8 cellular contexts compared by ENCODE assay signal in the genomic region with DNA sequence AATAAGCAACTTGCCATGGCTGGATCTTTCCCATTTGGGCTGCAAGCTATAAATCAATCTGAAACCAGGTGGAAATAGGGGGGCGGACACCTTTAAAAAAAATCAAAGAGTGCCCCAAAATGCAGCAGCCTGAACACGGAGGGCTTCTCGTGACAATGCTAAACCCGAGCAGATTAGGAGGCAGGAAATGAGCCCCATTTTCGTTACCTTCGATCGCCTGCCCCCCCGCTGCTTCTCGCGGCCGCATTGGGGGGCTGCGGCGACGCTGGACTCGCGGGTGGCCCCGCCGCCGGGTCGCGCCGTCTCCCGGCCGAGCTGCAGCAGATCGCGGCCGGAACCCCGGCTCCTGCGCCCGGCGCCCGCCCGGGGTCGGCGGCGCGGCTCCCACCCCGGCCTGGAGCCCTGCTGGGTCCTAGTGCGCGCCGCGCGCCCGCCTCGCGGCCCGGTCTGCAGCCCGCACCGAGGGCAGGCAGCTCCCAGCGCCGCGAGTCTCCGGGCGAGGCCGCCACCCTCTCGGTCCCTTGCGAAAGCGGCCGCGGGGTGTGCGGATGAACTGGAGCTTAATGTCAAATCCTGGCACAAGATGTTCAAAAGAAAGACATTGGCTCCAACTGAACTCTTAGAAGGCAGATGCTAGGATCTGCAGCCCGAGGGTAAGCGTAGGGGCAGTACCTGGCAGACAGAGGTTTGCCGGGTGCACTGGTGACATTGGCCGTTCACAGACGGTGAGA.
A peak's percentile ranks its signal among the peaks of the same experiment; 100 is the strongest.
DNase-seq lines count a peak whose midpoint lies in the region; ATAC-seq and TF ChIP-seq lines count a peak whose summit lies in the region.

No MANE protein-coding gene starts in this region.

- peak overlapping the region; percentile 68 for H3K27ac ChIP-seq in mesendoderm (ENCODE audit: low read depth, low read length)

- no peaks in the 10 kb centered on the region for H3K27me3 ChIP-seq in BE2C
- no peaks in the 10 kb centered on the region for H3K27me3 ChIP-seq in endocrine pancreas (ENCODE audit: control insufficient read depth, insufficient read depth, low read length)
- H3K27me3 ChIP-seq in mesendoderm (ENCODE audit: insufficient read depth, low read length, poor library complexity): no peaks in the 10 kb centered on the region

- peak overlapping the region; percentile 83 for H2BK120ac ChIP-seq in mesendoderm (ENCODE audit: low read depth, low read length)

- H2BK15ac ChIP-seq in mesendoderm (replicated peaks; ENCODE audit: low read depth): no peak overlapping the region

- H3K18ac ChIP-seq in mesendoderm (ENCODE audit: low read length): peak overlapping the region; percentile 86

- H2BK5ac ChIP-seq in mesendoderm (ENCODE audit: low read length): peak overlapping the region; percentile 75

- peak overlapping the region; percentile 60 for H3K4me2 ChIP-seq in mesendoderm (ENCODE audit: low read length)

- ATAC-seq in GM19023 (IDR thresholded peaks at IDR 0.05; ENCODE audit: unreplicated experiment): peak; percentile 79
- ATAC-seq in HG03139 (IDR thresholded peaks at IDR 0.05; ENCODE audit: unreplicated experiment): peak; percentile 64

- H3K4me3 ChIP-seq in BE2C (ENCODE audit: low read depth, low read length): peak overlapping the region; percentile 71
- peak overlapping the region; percentile 94 for H3K4me3 ChIP-seq in endocrine pancreas (ENCODE audit: control insufficient read depth, insufficient read depth, low read length)
- H3K4me3 ChIP-seq in mesendoderm (ENCODE audit: low read length): peak overlapping the region; percentile 56

- H3K79me2 ChIP-seq in mesendoderm (ENCODE audit: control insufficient read depth, insufficient read depth, low read length): peaks cover 8% of the 10 kb centered on the region

- peak overlapping the region; percentile 29 for H3K23ac ChIP-seq in mesendoderm (ENCODE audit: low read length)

- H3K56ac ChIP-seq in mesendoderm (ENCODE audit: low read length): peak overlapping the region; percentile 93

- TF ChIP-seq CTCF in BE2C (IDR thresholded peaks at IDR 0.05; ENCODE audit: low read depth, low read length): no peak

- H3K4me1 ChIP-seq in BE2C: peaks cover 5% of the 10 kb centered on the region; the same call in 1 of the 2 replicates
- H3K4me1 ChIP-seq in endocrine pancreas (ENCODE audit: control insufficient read depth, insufficient read depth, low read length): no peaks in the 10 kb centered on the region
- H3K4me1 ChIP-seq in mesendoderm (ENCODE audit: control insufficient read depth, low read depth, low read length): peaks cover 9% of the 10 kb centered on the region

- peak overlapping the region; percentile 80 for H3K9ac ChIP-seq in endocrine pancreas (ENCODE audit: control insufficient read depth, insufficient read depth, low read length)
- peak overlapping the region; percentile 85 for H3K9ac ChIP-seq in mesendoderm (ENCODE audit: low read length)

- peak; percentile 86 for DNase-seq in BE2C
- peak; percentile 54 for DNase-seq in NCI-H748 treated with DMSO at 0.1 percent for 48 hours (lab: John Stamatoyannopoulos, UW)
- DNase-seq in activated CD8-positive, alpha-beta memory T cell treated with anti-CD3 and anti-CD28 coated beads for 24 hours: peak; percentile 89
- peak; percentile 86 for DNase-seq in mesendoderm
- DNase-seq in stimulated activated CD8-positive, alpha-beta memory T cell treated with anti-CD3 and anti-CD28 coated beads, Interleukin-2, amount 100 ng/mL, for 48 hours (ENCODE audit: low read depth in 2 of 2): peak; percentile 55 to 62

- H4K8ac ChIP-seq in mesendoderm (ENCODE audit: low read depth, low read length): no peak overlapping the region

- peak overlapping the region; percentile 79 for H3K4ac ChIP-seq in mesendoderm (ENCODE audit: low read depth, low read length)

- H4K5ac ChIP-seq in mesendoderm (ENCODE audit: low read length): peak overlapping the region; percentile 21

- no CpG with 5 or more reads among the region's 66 CpGs for WGBS in mesendoderm (ENCODE audit: extremely low coverage, insufficient coverage, low lambda C conversion rate)

- no peaks in the 10 kb centered on the region for H3K36me3 ChIP-seq in BE2C
- no peaks in the 10 kb centered on the region for H3K36me3 ChIP-seq in endocrine pancreas (ENCODE audit: control insufficient read depth, insufficient read depth, low read length)
- no peaks in the 10 kb centered on the region for H3K36me3 ChIP-seq in mesendoderm (ENCODE audit: control insufficient read depth, insufficient read depth, low read length)

- H2AK5ac ChIP-seq in mesendoderm (ENCODE audit: low read length): no peak overlapping the region

- no peaks in the 10 kb centered on the region for H3K79me1 ChIP-seq in mesendoderm (ENCODE audit: low read length)

- no peaks in the 10 kb centered on the region for H3K9me3 ChIP-seq in BE2C
- H3K9me3 ChIP-seq in endocrine pancreas (ENCODE audit: control insufficient read depth, low read length): no peaks in the 10 kb centered on the region

Comparison
In these comparisons a context has a peak if more than half of its experiments do, and no peak if none do; other contexts are left out.
1. Peak in every context shown above with its lines: DNase-seq, ATAC-seq, H3K4me3 ChIP-seq and H3K27ac ChIP-seq.